In the genomic region with DNA sequence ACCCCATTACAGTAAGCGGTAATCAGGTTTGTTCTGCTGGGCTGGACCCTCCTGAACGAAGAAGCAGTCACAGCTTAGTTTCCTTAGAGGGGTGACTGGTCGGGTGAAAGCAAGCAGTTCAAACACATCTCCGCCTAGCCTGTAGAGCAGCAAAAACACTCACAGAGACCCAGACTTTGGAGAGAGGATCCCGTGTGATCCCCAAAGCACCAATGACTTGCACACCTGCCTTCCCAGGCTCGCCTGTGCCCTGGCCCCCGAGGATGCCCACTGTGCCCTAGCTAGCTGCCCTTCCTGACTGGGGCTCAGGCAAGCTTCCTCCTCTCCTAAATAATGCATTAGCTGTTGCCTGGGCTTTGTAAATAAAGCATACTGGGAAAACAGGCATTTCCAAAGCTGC, we compare ENCODE assay signal across 27 cellular contexts. TPM values are rescaled to one million over a fixed set of nuclear protein-coding genes. Genes with fewer than 3 reads are reported as not detected.
"Had no signal": no experiment of that assay in that cellular context is flagged by ENCODE, and none has a peak within 500 bp of the region (broad histone marks: within the 10 kb centered on the region; RNA-seq: fewer than 3 reads in every experiment).

No MANE protein-coding gene starts in this region.

- H3K9me3 ChIP-seq: thoracic aorta had no signal

- DNase-seq: activated CD4-positive, alpha-beta T cell treated with anti-CD3 and anti-CD28 coated beads, Interleukin-2, amount 10 ng/mL, durations not matched to agents 7 days and 5 days; activated CD8-positive, alpha-beta T cell treated with anti-CD3 and anti-CD28 coated beads for 36 hours; activated effector memory CD4-positive, alpha-beta T cell treated with Interleukin-2 at 50 U/mL for 16 hours; activated naive CD4-positive, alpha-beta T cell treated with anti-CD3 and anti-CD28 coated beads, Interleukin-2, amount 10 ng/mL, durations not matched to agents 7 days and 5 days; activated T-cell treated with anti-CD3 and anti-CD28 coated beads, Interleukin-2, amount 50 U/mL, for 72 hours; amygdala; dermis blood vessel endothelial cell; effector memory CD4-positive, alpha-beta T cell; kidney; natural killer cell; stimulated activated CD8-positive, alpha-beta memory T cell treated with anti-CD3 and anti-CD28 coated beads, Interleukin-4, amount 100 ng/mL, for 48 hours; stimulated activated naive CD4-positive, alpha-beta T cell treated with Interleukin-2 at 50 U/mL for 16 hours; SW 1271 had no signal

- H3K36me3 ChIP-seq: thoracic aorta had no signal

- H3K36me3 Mint-ChIP-seq: activated naive CD4-positive, alpha-beta T cell treated with anti-CD3 and anti-CD28 coated beads, Interleukin-2, amount 10 ng/mL, durations not matched to agents 7 days and 5 days; mesothelial cell of epicardium; natural killer cell had no signal

- H3K27ac ChIP-seq: parathyroid adenoma, SK-N-MC, thoracic aorta, VCaP had no signal

- H3K4me3 ChIP-seq: SK-N-MC, thoracic aorta had no signal

- ATAC-seq: activated CD4-positive, CD25-positive, alpha-beta regulatory T cell treated with anti-CD3 and anti-CD28 coated beads, Interleukin-2, amount 50 U/mL, for 24 hours; activated CD8-positive, alpha-beta T cell treated with anti-CD3 and anti-CD28 coated beads for 36 hours; activated T-cell treated with anti-CD3 and anti-CD28 coated beads, Interleukin-2, amount 50 U/mL, for 72 hours; esophagus mucosa; sciatic nerve had no signal

- H3K27ac Mint-ChIP-seq: activated CD4-positive, alpha-beta T cell treated with anti-CD3 and anti-CD28 coated beads, Interleukin-2, amount 10 ng/mL, durations not matched to agents 7 days and 5 days; activated CD8-positive, alpha-beta T cell treated with anti-CD3 and anti-CD28 coated beads for 36 hours; activated naive CD4-positive, alpha-beta T cell treated with anti-CD3 and anti-CD28 coated beads, Interleukin-2, amount 10 ng/mL, durations not matched to agents 7 days and 5 days; activated T-cell treated with anti-CD3 and anti-CD28 coated beads, Interleukin-2, amount 50 U/mL, for 72 hours; mesothelial cell of epicardium; natural killer cell had no signal

- H3K4me1 ChIP-seq: parathyroid adenoma had no signal

- H3K4me3 Mint-ChIP-seq: activated CD4-positive, alpha-beta T cell treated with anti-CD3 and anti-CD28 coated beads, Interleukin-2, amount 10 ng/mL, durations not matched to agents 7 days and 5 days; activated CD8-positive, alpha-beta T cell treated with anti-CD3 and anti-CD28 coated beads for 36 hours; activated naive CD4-positive, alpha-beta T cell treated with anti-CD3 and anti-CD28 coated beads, Interleukin-2, amount 10 ng/mL, durations not matched to agents 7 days and 5 days; activated T-cell treated with anti-CD3 and anti-CD28 coated beads, Interleukin-2, amount 50 U/mL, for 72 hours; mesothelial cell of epicardium; natural killer cell had no signal

- H3K27me3 Mint-ChIP-seq: activated CD8-positive, alpha-beta T cell treated with anti-CD3 and anti-CD28 coated beads for 36 hours; activated naive CD4-positive, alpha-beta T cell treated with anti-CD3 and anti-CD28 coated beads, Interleukin-2, amount 10 ng/mL, durations not matched to agents 7 days and 5 days had no signal

- H3K9me3 Mint-ChIP-seq: activated CD4-positive, alpha-beta T cell treated with anti-CD3 and anti-CD28 coated beads, Interleukin-2, amount 10 ng/mL, durations not matched to agents 7 days and 5 days; activated CD8-positive, alpha-beta T cell treated with anti-CD3 and anti-CD28 coated beads for 36 hours; activated naive CD4-positive, alpha-beta T cell treated with anti-CD3 and anti-CD28 coated beads, Interleukin-2, amount 10 ng/mL, durations not matched to agents 7 days and 5 days; activated T-cell treated with anti-CD3 and anti-CD28 coated beads, Interleukin-2, amount 50 U/mL, for 72 hours; mesothelial cell of epicardium; natural killer cell had no signal

- H3K4me1 Mint-ChIP-seq: activated CD4-positive, alpha-beta T cell treated with anti-CD3 and anti-CD28 coated beads, Interleukin-2, amount 10 ng/mL, durations not matched to agents 7 days and 5 days; activated naive CD4-positive, alpha-beta T cell treated with anti-CD3 and anti-CD28 coated beads, Interleukin-2, amount 10 ng/mL, durations not matched to agents 7 days and 5 days; mesothelial cell of epicardium; natural killer cell had no signal

RNA-seq across cellular contexts. Expression of a gene that starts 5.0 kb away (rescaled TPM):
- total RNA-seq: activated CD4-positive, alpha-beta T cell treated with anti-CD3 and anti-CD28 coated beads, Interleukin-2, amount 10 ng/mL, durations not matched to agents 7 days and 5 days; activated CD8-positive, alpha-beta T cell treated with anti-CD3 and anti-CD28 coated beads for 36 hours; activated T-cell treated with anti-CD3 and anti-CD28 coated beads, Interleukin-2, amount 50 U/mL, for 72 hours; cardiac septum; chondrocyte; dermis blood vessel endothelial cell; endothelial cell of umbilical vein; esophagus mucosa; kidney; lung microvascular endothelial cell; mesothelial cell of epicardium; natural killer cell; sciatic nerve; T-helper 2 cell treated with Interferon-gamma antibody and Interleukin-4, amounts not matched to agents 100 ng/mL and 5 ng/mL, for 36 hours; thoracic aorta; ureter had no signal
